ENCODE assay signal across 8 cellular contexts in genomic region chr3:14452676-14453367, GRCh38. TPM values are rescaled to one million over a fixed set of nuclear protein-coding genes. Genes with fewer than 3 reads are reported as not detected.
DNase-seq lines count a peak whose midpoint lies in the region; ATAC-seq, FAIRE-seq and TF ChIP-seq lines count a peak whose summit lies in the region.

No MANE protein-coding gene starts in this region.

- WGBS in K562 (ENCODE audit: insufficient coverage, low coverage, missing lambda C conversion rate): 91% methylated on average over 24 of the region's 25 CpGs

- intact Hi-C loops in K562 (cut with micrococcal nuclease): no loop called here

- no peaks in the 10 kb centered on the region for H3K9me3 Mint-ChIP-seq in stimulated activated effector memory CD8-positive, alpha-beta T cell treated with anti-CD3 and anti-CD28 coated beads, Interleukin-12 subunit alpha, Interleukin-12 subunit beta, amount 100 ng/mL, for 72 hours
- no peaks in the 10 kb centered on the region for H3K9me3 Mint-ChIP-seq in activated T-cell treated with anti-CD3 and anti-CD28 coated beads, Interleukin-2, amount 50 U/mL, for 72 hours

- peak; percentile 96 for DNase-seq in NCI-H1092 treated with DMSO at 0.1 percent for 48 hours (lab: John Stamatoyannopoulos, UW)
- DNase-seq in K562 (ENCODE audit: extremely low read depth in 1 of 4, low spot score in 3 of 4): no peak
- peak; percentile 76 for DNase-seq in kidney epithelial cell (ENCODE audit: low read depth)
- no peak for DNase-seq in stimulated activated effector memory CD8-positive, alpha-beta T cell treated with anti-CD3 and anti-CD28 coated beads, Interleukin-12 subunit alpha, Interleukin-12 subunit beta, amount 100 ng/mL, for 72 hours (ENCODE audit: low spot score in 2 of 2)
- DNase-seq in NCI-H128 (lab: John Stamatoyannopoulos, UW; ENCODE audit: unreplicated experiment): no peak
- no peak for DNase-seq in GM10266 (ENCODE audit: extremely low spot score)
- DNase-seq in activated T-cell treated with anti-CD3 and anti-CD28 coated beads, Interleukin-2, amount 50 U/mL, for 72 hours: no peak

- no peak overlapping the region for H3K4me3 Mint-ChIP-seq in stimulated activated effector memory CD8-positive, alpha-beta T cell treated with anti-CD3 and anti-CD28 coated beads, Interleukin-12 subunit alpha, Interleukin-12 subunit beta, amount 100 ng/mL, for 72 hours
- H3K4me3 Mint-ChIP-seq in activated T-cell treated with anti-CD3 and anti-CD28 coated beads, Interleukin-2, amount 50 U/mL, for 72 hours: no peak overlapping the region

- H3K27me3 ChIP-seq in K562 (ENCODE audit: control insufficient read depth in 2 of 2, insufficient read depth in 2 of 2, low read length in 2 of 2) (no peaks in the 10 kb centered on the region), kidney epithelial cell (ENCODE audit: control insufficient read depth, insufficient read depth, low read length) (no peaks in the 10 kb centered on the region)

- POLR2A ChIA-PET in K562 (lab: Yijun Ruan, JAX): interaction anchor here (0.7 to 0.8 kb wide), 3 partner anchors 15 to 197 kb away, joined by 3 read pairs; no protein-coding TSS in a partner anchor

- no peak for FAIRE-seq in K562 (lab: Jason Lieb, UNC)

- TF ChIP-seq CTCF in K562 (IDR thresholded peaks at IDR 0.05 in 2 of 3, conservative IDR thresholded peaks at IDR 0.05 in 1 of 3; ENCODE audit: insufficient read depth in 2 of 3, low read depth in 1 of 3, low read length in 3 of 3) (no peak), kidney epithelial cell (IDR thresholded peaks at IDR 0.05; ENCODE audit: insufficient read depth, low read length, poor library complexity, severe bottlenecking) (no peak), GM10266 (IDR thresholded peaks at IDR 0.05; ENCODE audit: control insufficient read depth, insufficient read depth, low read depth, missing control alignments) (no peak)

- TF ChIP-seq EP300 in K562 (IDR thresholded peaks at IDR 0.05; ENCODE audit: low read length): no peak

- H3K27me3 Mint-ChIP-seq in activated T-cell treated with anti-CD3 and anti-CD28 coated beads, Interleukin-2, amount 50 U/mL, for 72 hours (ENCODE audit: low read depth): no peaks in the 10 kb centered on the region

- in situ Hi-C loops in K562 (cut with MboI): no loop called here

- CTCF ChIA-PET in K562 (lab: Yijun Ruan, JAX; ENCODE audit: low intra/inter-chr PET ratio): no interaction called here

- 0 out of 3 replicates have a peak, but pooled peaks cover 4% of the 10 kb centered on the region for H3K79me2 ChIP-seq in K562 (ENCODE audit: control insufficient read depth, insufficient read depth, low read length)

- no TSS peak for BruUV-seq in K562 (replicated peaks; lab: Mats Ljungman, UMichigan)

- no peak overlapping the region for H3K4me2 ChIP-seq in K562 (ENCODE audit: insufficient read depth, low read length)

- H3K27ac Mint-ChIP-seq in stimulated activated effector memory CD8-positive, alpha-beta T cell treated with anti-CD3 and anti-CD28 coated beads, Interleukin-12 subunit alpha, Interleukin-12 subunit beta, amount 100 ng/mL, for 72 hours: peak overlapping the region; percentile 75
- no peak overlapping the region for H3K27ac Mint-ChIP-seq in activated T-cell treated with anti-CD3 and anti-CD28 coated beads, Interleukin-2, amount 50 U/mL, for 72 hours

- peak overlapping the region in 1 of 2 experiments; percentile 68; a peak in 2 of 4 replicates for H3K9ac ChIP-seq in K562 (ENCODE audit: insufficient read depth in 1 of 2, low read depth in 2 of 2, low read length in 2 of 2)

- peaks cover 2% of the 10 kb centered on the region for H3K4me1 Mint-ChIP-seq in stimulated activated effector memory CD8-positive, alpha-beta T cell treated with anti-CD3 and anti-CD28 coated beads, Interleukin-12 subunit alpha, Interleukin-12 subunit beta, amount 100 ng/mL, for 72 hours
- H3K4me1 Mint-ChIP-seq in activated T-cell treated with anti-CD3 and anti-CD28 coated beads, Interleukin-2, amount 50 U/mL, for 72 hours (ENCODE audit: low read depth): peaks cover 10% of the 10 kb centered on the region

- peaks cover 3% of the 10 kb centered on the region; the same call in 1 of the 2 replicates for H4K20me1 ChIP-seq in K562 (replicated peaks; ENCODE audit: control insufficient read depth, insufficient read depth, low read length)

- no peak overlapping the region; the same call in 2 of the 3 replicates for H3K27ac ChIP-seq in K562 (ENCODE audit: extremely low read depth, low read depth, low read length)

- TF ChIP-seq POLR2A in K562 (conservative IDR thresholded peaks at IDR 0.05): no peak

- no peak overlapping the region for H2AFZ ChIP-seq in K562 (ENCODE audit: low read depth, low read length)

- no peak for ATAC-seq in K562
- no peak for ATAC-seq in stimulated activated effector memory CD8-positive, alpha-beta T cell treated with anti-CD3 and anti-CD28 coated beads, Interleukin-12 subunit alpha, Interleukin-12 subunit beta, amount 100 ng/mL, for 72 hours
- no peak for ATAC-seq in activated T-cell treated with anti-CD3 and anti-CD28 coated beads, Interleukin-2, amount 50 U/mL, for 72 hours (replicated peaks in 1 of 2)
- ATAC-seq in GM18519 (IDR thresholded peaks at IDR 0.05; ENCODE audit: low FRiP score, unreplicated experiment): no peak

- H3K36me3 Mint-ChIP-seq in stimulated activated effector memory CD8-positive, alpha-beta T cell treated with anti-CD3 and anti-CD28 coated beads, Interleukin-12 subunit alpha, Interleukin-12 subunit beta, amount 100 ng/mL, for 72 hours: peaks cover 89% of the 10 kb centered on the region
- H3K36me3 Mint-ChIP-seq in activated T-cell treated with anti-CD3 and anti-CD28 coated beads, Interleukin-2, amount 50 U/mL, for 72 hours (ENCODE audit: insufficient read depth in 2 of 2): peaks cover 4 to 13% of the 10 kb centered on the region in 2 donors

- no peak for TF ChIP-seq RAD21 in K562 (CRISPR knock-in tag; conservative IDR thresholded peaks at IDR 0.05 in 1 of 2, IDR thresholded peaks at IDR 0.05 in 1 of 2)

- no peak overlapping the region for H3K4me3 ChIP-seq in K562
- no peak overlapping the region for H3K4me3 ChIP-seq in kidney epithelial cell (ENCODE audit: low read depth, low read length)

- H3K36me3 ChIP-seq in K562 (ENCODE audit: control insufficient read depth, insufficient read depth, low read length): peaks cover 99% of the 10 kb centered on the region
- peaks cover 1% of the 10 kb centered on the region for H3K36me3 ChIP-seq in kidney epithelial cell (ENCODE audit: control insufficient read depth, insufficient read depth, low read length)

- H3K4me1 ChIP-seq in K562 (replicated peaks in 1 of 2; ENCODE audit: control insufficient read depth in 2 of 2, insufficient read depth in 2 of 2, low read length in 2 of 2): peaks cover 2 to 3% of the 10 kb centered on the region in 2 experiments; a peak in 3 of 5 replicates

- no peaks in the 10 kb centered on the region; the same call in 1 of the 2 replicates for H3K9me3 ChIP-seq in K562 (replicated peaks; ENCODE audit: control insufficient read depth, insufficient read depth, low read depth, low read length)

- H3K9me1 ChIP-seq in K562 (ENCODE audit: control insufficient read depth, insufficient read depth, low read length): peaks cover 3% of the 10 kb centered on the region

TF ChIP-seq in K562, 482 proteins besides CTCF, POLR2A, EP300 and RAD21:
- no peak for TF ChIP-seq NFE2 (IDR thresholded peaks at IDR 0.05; ENCODE audit: low read depth)
- no peak for TF ChIP-seq RBM14 (IDR thresholded peaks at IDR 0.05; ENCODE audit: borderline replicate concordance, insufficient read depth, low read depth, low read length)
- no peak for TF ChIP-seq ATF3 (IDR thresholded peaks at IDR 0.05)
- 0 out of 2 replicates have a peak, but pooled peaks have one; percentile 40 for TF ChIP-seq ATF3 (CRISPR knock-in tag; conservative IDR thresholded peaks at IDR 0.05)
- peak; percentile 59 for TF ChIP-seq POLR2G (IDR thresholded peaks at IDR 0.05; ENCODE audit: low read depth, low read length)

RNA-seq across cellular contexts. Expression of gene SLC6A6, which starts 50.4 kb away (rescaled TPM):
- total RNA-seq in K562 (2011; cell fraction: chromatin; rRNA removed; ENCODE audit: low replicate concordance): 361 and 756 TPM in 2 replicates
- total RNA-seq in K562 (2011; cell fraction: nucleolus; rRNA removed): 315 and 326 TPM in 2 replicates
- 358 and 388 TPM in 2 replicates for total RNA-seq in K562 (2011; cell fraction: nucleoplasm; rRNA removed)
- total RNA-seq in K562 (2014; rRNA removed) (106 and 223 TPM in 2 replicates), K562 (2014; rRNA removed; fragmentation: Illumina TruSeq; extraction: Trizol) (79.6 and 90.2 TPM in 2 replicates), K562 (2015; rRNA removed; fragmentation: Illumina TruSeq; extraction: Trizol) (91.9 and 93.2 TPM in 2 replicates), K562 (2021) (194 and 203 TPM in 2 replicates), kidney epithelial cell (3.8 and 4.1 TPM in 2 replicates)
- polyA plus RNA-seq in K562 (2011; rRNA removed) (71.4 and 100 TPM in 2 replicates), K562 (2014; fragmentation: Illumina TruSeq; extraction: Trizol) (121 and 139 TPM in 2 replicates), K562 (2014; fragmentation: Nextera tagmentation; extraction: Ambion mirVana) (10 to 100 TPM; 12.3 to 14.8 TPM), K562 (2014; rRNA removed) (111 and 129 TPM in 2 replicates)
- 56.5 and 73.9 TPM in 2 replicates for polyA plus RNA-seq in K562 (2011; cell fraction: cytosol; rRNA removed)
- polyA plus RNA-seq in K562 (2011; cell fraction: nucleus; rRNA removed): 434 and 457 TPM in 2 replicates
- 52.3 and 64.9 TPM in 2 replicates for polyA plus RNA-seq in K562 (2012)
- 75.5 and 106 TPM in 2 replicates for polyA minus RNA-seq in K562 (2011; rRNA and poly(A)+ RNA removed)
- 40.8 and 83.0 TPM in 2 replicates for polyA minus RNA-seq in K562 (2011; cell fraction: cytosol; rRNA and poly(A)+ RNA removed)
- 138 and 192 TPM in 2 replicates for polyA minus RNA-seq in K562 (2011; cell fraction: nucleus; rRNA and poly(A)+ RNA removed)
- total RNA-seq in activated T-cell treated with anti-CD3 and anti-CD28 coated beads, Interleukin-2, amount 50 U/mL, for 72 hours: 10 to 100 TPM; 35.4 to 39.2 TPM

Comparison
In these comparisons a context has a peak if more than half of its experiments do, and no peak if none do; other contexts are left out.
1. DNase-seq: peak in NCI-H1092 treated with DMSO at 0.1 percent for 48 hours (single experiment) and kidney epithelial cell (single experiment); none in K562 (0 of 4), stimulated activated effector memory CD8-positive, alpha-beta T cell treated with anti-CD3 and anti-CD28 coated beads, Interleukin-12 subunit alpha, Interleukin-12 subunit beta, amount 100 ng/mL, for 72 hours (0 of 2), NCI-H128 (single experiment), GM10266 (single experiment) and activated T-cell treated with anti-CD3 and anti-CD28 coated beads, Interleukin-2, amount 50 U/mL, for 72 hours (0 of 2).